ENCODE assay signal across 1 cellular context in genomic region chr16:71426880-71427615, GRCh38.
TF ChIP-seq lines count a peak whose summit lies in the region.

No MANE protein-coding gene starts in this region.

TF ChIP-seq in SK-N-SH, 30 proteins besides CTCF, POLR2A, EP300 and RAD21 (continued from another document):
- TF ChIP-seq USF1 (IDR thresholded peaks at IDR 0.05; ENCODE audit: borderline replicate concordance, low read depth) (no peak), JUND (IDR thresholded peaks at IDR 0.05) (no peak), TCF12 (IDR thresholded peaks at IDR 0.05) (no peak), MAX (IDR thresholded peaks at IDR 0.05; ENCODE audit: low read depth) (no peak), YY1 (IDR thresholded peaks at IDR 0.05; ENCODE audit: low read depth) (no peak), FOSL2 (IDR thresholded peaks at IDR 0.05; ENCODE audit: borderline replicate concordance, low read depth) (no peak; the same call in 1 of the 2 replicates), TEAD4 (IDR thresholded peaks at IDR 0.05; ENCODE audit: borderline replicate concordance, insufficient read depth) (no peak), EZH2phosphoT487 (IDR thresholded peaks at IDR 0.05; ENCODE audit: borderline replicate concordance, low read depth) (no peak), SMC3 (IDR thresholded peaks at IDR 0.05; ENCODE audit: low read depth, low read length) (no peak), USF2 (IDR thresholded peaks at IDR 0.05; ENCODE audit: borderline replicate concordance, low read depth, low read length) (no peak), NRF1 (IDR thresholded peaks at IDR 0.05; ENCODE audit: low read depth, low read length) (no peak), NFIC (IDR thresholded peaks at IDR 0.05; ENCODE audit: borderline replicate concordance) (no peak), RCOR1 (IDR thresholded peaks at IDR 0.05; ENCODE audit: low read length) (no peak), REST (IDR thresholded peaks at IDR 0.05; ENCODE audit: low read depth, low read length) (no peak), GABPA (IDR thresholded peaks at IDR 0.05; ENCODE audit: low read depth) (no peak), TAF1 (IDR thresholded peaks at IDR 0.05; ENCODE audit: borderline replicate concordance, low read depth, low read length) (no peak)
